1 cellular context compared by ENCODE assay signal in genomic region chr15:49152552-49153337, GRCh38.
TF ChIP-seq lines count a peak whose summit lies in the region.

No MANE protein-coding gene starts in this region.

TF ChIP-seq in WTC11, 78 proteins besides CTCF, POLR2A, EP300 and RAD21 (continued from another document):
- no peak for TF ChIP-seq CDX4 (CRISPR knock-in tag; IDR thresholded peaks at IDR 0.05; ENCODE audit: borderline replicate concordance)
- no peak for TF ChIP-seq ZNF396 (CRISPR knock-in tag; IDR thresholded peaks at IDR 0.05; ENCODE audit: borderline replicate concordance)
- no peak for TF ChIP-seq ZNF263 (CRISPR knock-in tag; IDR thresholded peaks at IDR 0.05; ENCODE audit: low read depth)
- TF ChIP-seq E2F1 (CRISPR knock-in tag; IDR thresholded peaks at IDR 0.05), result no peak
- no peak for TF ChIP-seq ERG (CRISPR knock-in tag; IDR thresholded peaks at IDR 0.05)
- TF ChIP-seq TCF7 (CRISPR knock-in tag; IDR thresholded peaks at IDR 0.05; ENCODE audit: low read depth), result no peak
- TF ChIP-seq NFE2L1 (CRISPR knock-in tag; IDR thresholded peaks at IDR 0.05), result no peak
- no peak for TF ChIP-seq USF2 (CRISPR knock-in tag; IDR thresholded peaks at IDR 0.05)
- no peak for TF ChIP-seq SMAD4 (CRISPR knock-in tag; IDR thresholded peaks at IDR 0.05)
- TF ChIP-seq ZNF219 (CRISPR knock-in tag; IDR thresholded peaks at IDR 0.05; ENCODE audit: borderline replicate concordance), result no peak
